ENCODE assay signal across 10 cellular contexts in the genomic region with DNA sequence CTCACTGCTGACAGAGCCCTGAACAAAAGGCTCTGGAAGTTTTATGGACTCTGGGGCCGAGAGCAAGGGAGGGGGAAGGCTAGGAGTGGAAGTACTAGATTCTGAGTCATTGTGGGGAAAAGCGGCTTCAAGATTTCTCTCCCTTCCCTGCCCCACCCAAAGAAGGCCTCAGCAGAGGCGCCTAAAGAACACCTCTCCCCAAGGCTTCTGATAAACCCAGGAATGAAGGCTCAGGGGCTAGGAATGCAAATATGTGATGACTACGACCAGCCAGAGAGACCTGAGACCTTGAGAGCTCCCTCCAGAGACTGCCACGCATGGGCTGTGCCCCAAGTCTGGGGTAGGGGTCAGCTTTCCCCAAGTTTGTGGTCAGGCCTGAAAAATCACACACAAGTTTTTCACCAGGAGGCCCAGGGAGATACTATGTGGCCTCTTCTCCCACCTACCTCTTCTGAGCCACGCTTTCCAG.
A peak's percentile ranks its signal among the peaks of the same experiment; 100 is the strongest.
DNase-seq lines count a peak whose midpoint lies in the region; ATAC-seq and TF ChIP-seq lines count a peak whose summit lies in the region.
"Had no signal": no experiment of that assay in that cellular context is flagged by ENCODE, and none has a peak within 500 bp of the region (broad histone marks: within the 10 kb centered on the region; RNA-seq: fewer than 3 reads in every experiment).

No MANE protein-coding gene starts in this region.

- H3K27me3 ChIP-seq in MG63 = no peaks in the 10 kb centered on the region
- H3K27me3 ChIP-seq in neutrophil = no peaks in the 10 kb centered on the region
- no peaks in the 10 kb centered on the region for H3K27me3 ChIP-seq in right atrium auricular region

- H3K27ac ChIP-seq in neutrophil = peak overlapping the region; percentile 70
- no peak overlapping the region for H3K27ac ChIP-seq in right atrium auricular region

- DNase-seq in CD1c-positive myeloid dendritic cell (ENCODE audit: extremely low spot score) = peak; percentile 28
- DNase-seq in MG63 = peak; percentile 76
- DNase-seq in dedifferentiated amniotic fluid mesenchymal stem cell (ENCODE audit: extremely low spot score) = peak; percentile 88
- DNase-seq in NCI-H82 treated with DMSO at 0.1 percent for 48 hours (lab: John Stamatoyannopoulos, UW; ENCODE audit: unreplicated experiment) = no peak
- DNase-seq in DMS79 treated with DMSO at 0.1 percent for 48 hours (lab: John Stamatoyannopoulos, UW) = no peak
- DNase-seq in right atrium auricular region (ENCODE audit: low spot score) = no peak
- DNase-seq: central memory CD4-positive, alpha-beta T cell; NCI-H146 had no signal

- peaks cover 55 to 56% of the 10 kb centered on the region in 2 experiments for H3K4me1 ChIP-seq in neutrophil (ENCODE audit: control insufficient read depth in 1 of 2, insufficient read depth in 1 of 2, low read depth in 1 of 2, low read length in 1 of 2)
- peaks cover 2 to 64% of the 10 kb centered on the region in 2 donors for H3K4me1 ChIP-seq in right atrium auricular region

- H3K36me3 ChIP-seq in MG63 = no peaks in the 10 kb centered on the region
- H3K36me3 ChIP-seq in neutrophil = no peaks in the 10 kb centered on the region
- no peaks in the 10 kb centered on the region for H3K36me3 ChIP-seq in right atrium auricular region

- TF ChIP-seq CTCF in neutrophil (IDR thresholded peaks at IDR 0.05) (no peak), right atrium auricular region (IDR thresholded peaks at IDR 0.05) (no peak)

- H3K9me3 ChIP-seq in MG63 (no peaks in the 10 kb centered on the region), neutrophil (no peaks in the 10 kb centered on the region), right atrium auricular region (no peaks in the 10 kb centered on the region)

- no peak for ATAC-seq in GM21576 (IDR thresholded peaks at IDR 0.05; ENCODE audit: unreplicated experiment)

- H3K4me3 ChIP-seq in MG63 (no peak overlapping the region), neutrophil (ENCODE audit: low read depth in 1 of 2, low read length in 1 of 2) (no peak overlapping the region), right atrium auricular region (no peak overlapping the region)

Comparison
In these comparisons a context has a peak if more than half of its experiments do, and no peak if none do; other contexts are left out.
1. DNase-seq: peak in CD1c-positive myeloid dendritic cell (single experiment), MG63 (single experiment) and dedifferentiated amniotic fluid mesenchymal stem cell (single experiment); none in NCI-H82 treated with DMSO at 0.1 percent for 48 hours (single experiment), DMS79 treated with DMSO at 0.1 percent for 48 hours (single experiment) and right atrium auricular region (single experiment).